8 cellular contexts compared by ENCODE assay signal in genomic region chr10:128211953-128212727, GRCh38.
DNase-seq lines count a peak whose midpoint lies in the region; ATAC-seq and TF ChIP-seq lines count a peak whose summit lies in the region.

No MANE protein-coding gene starts in this region.

- no peak for TF ChIP-seq POLR2A in suprapubic skin (IDR thresholded peaks at IDR 0.05)

- H3K4me2 ChIP-seq in GM23338 (peak overlapping the region; percentile 74; the same call in 1 of the 2 replicates), Karpas-422 (ENCODE audit: low read depth, low read length, poor library complexity, severe bottlenecking) (peak overlapping the region; percentile 34), osteoblast (ENCODE audit: insufficient read depth, low read length) (peak overlapping the region; percentile 54)

- peak overlapping the region; percentile 37; the same call in 1 of the 2 replicates for H3K4me3 ChIP-seq in GM23338
- 0 out of 2 replicates have a peak overlapping the region, but pooled peaks have one; percentile 17 for H3K4me3 ChIP-seq in Karpas-422 (ENCODE audit: low read length)
- no peak overlapping the region for H3K4me3 ChIP-seq in RWPE2 (ENCODE audit: severe bottlenecking)
- no peak overlapping the region for H3K4me3 ChIP-seq in osteoblast (ENCODE audit: insufficient read depth, low read length)
- peak overlapping the region; percentile 22 for H3K4me3 ChIP-seq in suprapubic skin

- no peak overlapping the region for H3K27ac Mint-ChIP-seq in GM23338

- H3K4me1 ChIP-seq in GM23338 (ENCODE audit: insufficient read depth): peaks cover 11% of the 10 kb centered on the region; the same call in 1 of the 2 replicates
- H3K4me1 ChIP-seq in Karpas-422 (ENCODE audit: low read length): peaks cover 4% of the 10 kb centered on the region
- no peaks in the 10 kb centered on the region for H3K4me1 ChIP-seq in RWPE2 (ENCODE audit: insufficient read depth, poor library complexity, severe bottlenecking)
- H3K4me1 ChIP-seq in osteoblast (ENCODE audit: insufficient read depth, low read length): peaks cover 2% of the 10 kb centered on the region
- H3K4me1 ChIP-seq in suprapubic skin: peaks cover 20% of the 10 kb centered on the region

- peak; percentile 79 for ATAC-seq in GM23338
- peak; percentile 85 for ATAC-seq in RWPE2 (ENCODE audit: low read depth)

- peak; percentile 94 for DNase-seq in ELF-1 (ENCODE audit: low read depth, low spot score)
- peak; percentile 90 for DNase-seq in GM23338 (ENCODE audit: low spot score)
- DNase-seq in Karpas-422: peak; percentile 94
- peak; percentile 76 for DNase-seq in RWPE2 (ENCODE audit: low spot score)
- DNase-seq in activated T-helper 9 cell treated with anti-CD3 and anti-CD28 coated beads, Interleukin-2, amount 50 U/mL, for 16 hours (ENCODE audit: low read depth): peak; percentile 79
- DNase-seq in foreskin melanocyte: peak; percentile 42
- DNase-seq in osteoblast (ENCODE audit: insufficient read length, low spot score, missing footprints): peak; percentile 99
- DNase-seq in suprapubic skin (ENCODE audit: low spot score in 2 of 2): peak; percentile 83 to 90

- H3K4me1 Mint-ChIP-seq in GM23338: peaks cover 30% of the 10 kb centered on the region

- H4K20me1 ChIP-seq in GM23338 (replicated peaks; ENCODE audit: insufficient read depth) (no peaks in the 10 kb centered on the region), Karpas-422 (ENCODE audit: insufficient read depth, low read depth, low read length) (no peaks in the 10 kb centered on the region), osteoblast (ENCODE audit: insufficient read depth, low read length) (no peaks in the 10 kb centered on the region)

- no peaks in the 10 kb centered on the region for H3K36me3 Mint-ChIP-seq in GM23338 (ENCODE audit: low read depth)

- no peak for TF ChIP-seq EP300 in suprapubic skin (IDR thresholded peaks at IDR 0.05)

- no peak overlapping the region for H3K27ac ChIP-seq in GM23338 (ENCODE audit: low read depth)
- no peak overlapping the region for H3K27ac ChIP-seq in Karpas-422 (ENCODE audit: low read length)
- no peak overlapping the region for H3K27ac ChIP-seq in RWPE2 (ENCODE audit: poor library complexity, severe bottlenecking)
- H3K27ac ChIP-seq in osteoblast (ENCODE audit: low read depth, low read length): no peak overlapping the region
- H3K27ac ChIP-seq in suprapubic skin: no peak overlapping the region

- TF ChIP-seq CTCF in GM23338 (conservative IDR thresholded peaks at IDR 0.05; ENCODE audit: low read depth in 2 of 2) (peak; percentile 81 to 89), RWPE2 (IDR thresholded peaks at IDR 0.05; ENCODE audit: poor library complexity, severe bottlenecking) (peak; percentile 95), osteoblast (IDR thresholded peaks at IDR 0.05; ENCODE audit: extremely low read depth, low read depth, low read length) (peak; percentile 79), suprapubic skin (IDR thresholded peaks at IDR 0.05) (peak; percentile 56 to 97)

- H3K27me3 ChIP-seq in GM23338 (ENCODE audit: insufficient read depth): peaks cover 7% of the 10 kb centered on the region; the same call in 1 of the 2 replicates
- no peaks in the 10 kb centered on the region for H3K27me3 ChIP-seq in Karpas-422 (ENCODE audit: low read length)
- no peaks in the 10 kb centered on the region for H3K27me3 ChIP-seq in RWPE2 (ENCODE audit: insufficient read depth, poor library complexity, severe bottlenecking)
- H3K27me3 ChIP-seq in osteoblast (ENCODE audit: insufficient read depth, low read length): no peaks in the 10 kb centered on the region
- H3K27me3 ChIP-seq in suprapubic skin: no peaks in the 10 kb centered on the region

- H3K79me2 ChIP-seq in GM23338 (replicated peaks; ENCODE audit: insufficient read depth) (no peaks in the 10 kb centered on the region), Karpas-422 (ENCODE audit: low read length) (no peaks in the 10 kb centered on the region), osteoblast (ENCODE audit: insufficient read depth, low read length) (no peaks in the 10 kb centered on the region)

- 0 out of 2 replicates have a peak, but pooled peaks cover 4% of the 10 kb centered on the region for H3F3A ChIP-seq in GM23338 (replicated peaks; ENCODE audit: low read depth)

- H3K9me3 ChIP-seq in Karpas-422 (ENCODE audit: low read length) (no peaks in the 10 kb centered on the region), RWPE2 (ENCODE audit: severe bottlenecking) (no peaks in the 10 kb centered on the region), osteoblast (ENCODE audit: low read depth, low read length) (no peaks in the 10 kb centered on the region), suprapubic skin (no peaks in the 10 kb centered on the region)

- H3K36me3 ChIP-seq in GM23338 (ENCODE audit: insufficient read depth) (no peaks in the 10 kb centered on the region), Karpas-422 (ENCODE audit: insufficient read depth, low read length) (no peaks in the 10 kb centered on the region), RWPE2 (ENCODE audit: low read depth) (no peaks in the 10 kb centered on the region), osteoblast (ENCODE audit: insufficient read depth, low read length) (no peaks in the 10 kb centered on the region), suprapubic skin (no peaks in the 10 kb centered on the region)

- peak overlapping the region; percentile 67 for H3K4me3 Mint-ChIP-seq in GM23338

- peaks cover 16% of the 10 kb centered on the region for H3K27me3 Mint-ChIP-seq in GM23338 (ENCODE audit: insufficient read depth, low read depth, poor library complexity)

- H3K9me2 ChIP-seq in GM23338 (ENCODE audit: insufficient read depth): no peaks in the 10 kb centered on the region
- no peaks in the 10 kb centered on the region for H3K9me2 ChIP-seq in Karpas-422 (replicated peaks; ENCODE audit: insufficient read depth, low read length)

- no peak overlapping the region for H3K9ac ChIP-seq in Karpas-422 (ENCODE audit: low read length)

- H2AFZ ChIP-seq in GM23338 (peak overlapping the region; percentile 80), Karpas-422 (ENCODE audit: low read length) (no peak overlapping the region), osteoblast (ENCODE audit: low read length) (peak overlapping the region; percentile 65)

- WGBS in suprapubic skin: 57% methylated on average over 11 of the region's 32 CpGs

- no peaks in the 10 kb centered on the region for H3K9me3 Mint-ChIP-seq in GM23338

TF ChIP-seq in GM23338, 12 proteins besides CTCF, POLR2A, EP300 and RAD21 (continues in another document):
- TF ChIP-seq REST (IDR thresholded peaks at IDR 0.05; ENCODE audit: unreplicated experiment) (no peak), CREB1 (CRISPR knock-in tag; IDR thresholded peaks at IDR 0.05; ENCODE audit: low read depth) (no peak)

Comparison
In these comparisons a context has a peak if more than half of its experiments do, and no peak if none do; other contexts are left out.
1. DNase-seq: peak in every context shown above with its lines; median percentile 99 in osteoblast; 94 in ELF-1; 94 in Karpas-422; 90 in GM23338; 86 in suprapubic skin; 79 in activated T-helper 9 cell treated with anti-CD3 and anti-CD28 coated beads, Interleukin-2, amount 50 U/mL, for 16 hours; 76 in RWPE2; 42 in foreskin melanocyte.
2. H3K4me3 ChIP-seq: peak in GM23338 (single experiment), Karpas-422 (single experiment) and suprapubic skin (single experiment); none in RWPE2 (single experiment) and osteoblast (single experiment).
3. Peak in every context shown above with its lines, with median percentiles within 50 percentile points of each other: H3K4me2 ChIP-seq and CTCF ChIP-seq.